24 cellular contexts compared by ENCODE assay signal in genomic region chr16:87052506-87052905, GRCh38.
"Had no signal": no experiment of that assay in that cellular context is flagged by ENCODE, and none has a peak within 500 bp of the region (broad histone marks: within the 10 kb centered on the region; RNA-seq: fewer than 3 reads in every experiment).

No MANE protein-coding gene starts in this region.

- DNase-seq: activated CD4-positive, alpha-beta memory T cell treated with anti-CD3 and anti-CD28 coated beads, Interleukin-2, amount 10 ng/mL, durations not matched to agents 7 days and 5 days; activated CD4-positive, alpha-beta T cell treated with anti-CD3 and anti-CD28 coated beads, Interleukin-2, amount 10 ng/mL, durations not matched to agents 24 days and 14 days; activated CD8-positive, alpha-beta memory T cell treated with anti-CD3 and anti-CD28 coated beads, Interleukin-2, amount 10 ng/mL, durations not matched to agents 7 days and 5 days; activated gamma-delta T cell treated with Interleukin-2 at 50 U/mL for 16 hours; activated T-cell treated with anti-CD3 and anti-CD28 coated beads for 4 hours; cerebellar nuclear complex; foreskin keratinocyte; immature natural killer cell; left lung; mammary epithelial cell; natural killer cell; psoas muscle; stimulated activated CD4-positive, alpha-beta T cell treated with anti-CD3 and anti-CD28 coated beads, Interleukin-12 subunit alpha, Interleukin-12 subunit beta, amount 100 ng/mL, for 4 hours; stimulated activated CD4-positive, alpha-beta T cell treated with anti-CD3 and anti-CD28 coated beads, Interleukin-4, amount 100 ng/mL, for 4 hours; substantia nigra; T-cell had no signal

- H3K4me2 ChIP-seq: hepatocyte had no signal

- H3K36me3 ChIP-seq: adrenal gland, ascending aorta, left lung, thyroid gland had no signal

- H3K27me3 ChIP-seq: ascending aorta, foreskin keratinocyte, thyroid gland had no signal

- ATAC-seq: activated CD4-positive, CD25-positive, alpha-beta regulatory T cell treated with anti-CD3 and anti-CD28 coated beads, Interleukin-2, amount 50 U/mL, for 24 hours; activated CD8-positive, alpha-beta memory T cell treated with anti-CD3 and anti-CD28 coated beads, Interleukin-2, amount 10 ng/mL, durations not matched to agents 7 days and 5 days; foreskin keratinocyte; natural killer cell; psoas muscle; T-cell had no signal

- H3K4me1 ChIP-seq: adrenal gland, ascending aorta, foreskin keratinocyte, left lung, psoas muscle, thyroid gland had no signal

- H3K79me2 ChIP-seq: hepatocyte had no signal

- H3K27ac ChIP-seq: adrenal gland, ascending aorta, epithelial cell of prostate, foreskin keratinocyte, hepatocyte, left lung, psoas muscle, thyroid gland, VCaP had no signal

- H2AFZ ChIP-seq: hepatocyte had no signal

- H3K9me3 ChIP-seq: adrenal gland, ascending aorta, thyroid gland had no signal

- H3K4me3 ChIP-seq: adrenal gland, ascending aorta, coronary artery, hepatocyte, left lung, psoas muscle, thyroid gland had no signal
